ENCODE assay signal across 9 cellular contexts in the genomic region with DNA sequence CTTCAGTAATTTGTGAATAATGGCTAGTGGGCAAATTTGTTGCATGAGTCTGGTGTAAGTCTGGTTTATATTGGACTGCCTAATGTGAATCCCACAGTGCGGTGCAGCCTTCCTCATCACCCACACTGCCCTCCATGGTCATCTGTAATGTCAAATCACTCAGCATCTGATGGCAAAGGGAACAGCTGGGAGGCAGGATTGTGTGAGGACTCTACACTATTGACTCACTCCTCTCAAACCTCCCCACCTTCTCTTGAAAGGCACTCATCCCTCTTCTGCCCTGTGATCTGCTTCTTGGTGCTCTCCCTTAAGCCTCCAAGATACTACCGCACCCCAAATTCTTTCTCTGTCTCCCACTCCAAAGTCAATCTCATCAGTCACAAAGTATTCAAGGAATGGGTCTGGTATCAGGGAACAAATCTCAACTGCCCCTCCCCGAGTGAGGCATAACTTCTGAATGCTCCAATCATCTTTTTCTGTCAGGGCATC.
DNase-seq lines count a peak whose midpoint lies in the region; ATAC-seq, FAIRE-seq and TF ChIP-seq lines count a peak whose summit lies in the region.
"Had no signal": no experiment of that assay in that cellular context is flagged by ENCODE, and none has a peak within 500 bp of the region (broad histone marks: within the 10 kb centered on the region; RNA-seq: fewer than 3 reads in every experiment).

No MANE protein-coding gene starts in this region.

- no peaks in the 10 kb centered on the region for H3K36me3 ChIP-seq in breast epithelium
- H3K36me3 ChIP-seq in PC-3 (ENCODE audit: low read depth, low read length), result no peaks in the 10 kb centered on the region
- H3K36me3 ChIP-seq in cardiac muscle cell, result no peaks in the 10 kb centered on the region

- no peaks in the 10 kb centered on the region for H3K9me2 ChIP-seq in PC-3 (replicated peaks; ENCODE audit: low read length)

- H3K4me3 ChIP-seq in breast epithelium (no peak overlapping the region), PC-3 (ENCODE audit: low read length) (no peak overlapping the region), cardiac muscle cell (no peak overlapping the region)

- BruUV-seq in MCF 10A (replicated peaks; lab: Mats Ljungman, UMichigan) (no TSS peak), PC-3 (replicated peaks; lab: Mats Ljungman, UMichigan) (TSS peak; percentile 62)

- peak; percentile 33 for DNase-seq in MCF 10A (ENCODE audit: unreplicated experiment)
- no peak for DNase-seq in breast epithelium (ENCODE audit: low spot score in 2 of 2)
- DNase-seq in PC-3, result peak; percentile 59
- peak in 1 of 2 donors; percentile 16 for DNase-seq in cardiac muscle cell (ENCODE audit: low read depth in 1 of 2, low spot score in 1 of 2)
- peak; percentile 41 for DNase-seq in urothelium cell line (ENCODE audit: low spot score)
- DNase-seq in activated CD4-positive, CD25-positive, alpha-beta regulatory T cell treated with anti-CD3 and anti-CD28 coated beads, Interleukin-2, amount 50 U/mL, for 72 hours, result no peak
- no peak for DNase-seq in CD1c-positive myeloid dendritic cell (ENCODE audit: extremely low spot score)
- DNase-seq: effector memory CD8-positive, alpha-beta T cell had no signal

- no peaks in the 10 kb centered on the region for H3K9me3 Mint-ChIP-seq in MCF 10A (ENCODE audit: unreplicated experiment)
- H3K9me3 Mint-ChIP-seq: effector memory CD8-positive, alpha-beta T cell had no signal

- no peaks in the 10 kb centered on the region for H4K20me1 ChIP-seq in PC-3 (ENCODE audit: low read length)

- intact Hi-C loops in MCF 10A (cut with micrococcal nuclease), result loop anchor here (5.0 kb wide), 1 partner anchor 33 kb away; no protein-coding TSS in a partner anchor
- intact Hi-C loops in breast epithelium (cut with DNase I; ENCODE audit: low total_unique reads), result no loop called here
- intact Hi-C loops in PC-3 (cut with micrococcal nuclease), result loop anchor here (5.0 kb wide), 1 partner anchor 33 kb away; no protein-coding TSS in a partner anchor

- CTCF ChIA-PET in MCF 10A (lab: Yijun Ruan, JAX) (interaction anchor here (0.8 to 1.8 kb wide), 2 partner anchors 11 to 43 kb away, joined by 3 to 5 read pairs; no protein-coding TSS in a partner anchor), PC-3 (lab: Charles Lee) (no interaction called here)

- no peak overlapping the region for H2AFZ ChIP-seq in PC-3 (ENCODE audit: low read length)

- H3K4me1 Mint-ChIP-seq in MCF 10A (ENCODE audit: insufficient read depth, unreplicated experiment), result peaks cover 18% of the 10 kb centered on the region

- no peaks in the 10 kb centered on the region for H3K27me3 Mint-ChIP-seq in MCF 10A (ENCODE audit: insufficient read depth, unreplicated experiment)
- H3K27me3 Mint-ChIP-seq: effector memory CD8-positive, alpha-beta T cell had no signal

- H3K79me2 ChIP-seq in PC-3 (ENCODE audit: low read length), result peaks cover 52% of the 10 kb centered on the region

- H3K9ac ChIP-seq in PC-3 (ENCODE audit: low read length), result no peak overlapping the region

- H3F3A ChIP-seq in PC-3 (ENCODE audit: low read length, unreplicated experiment), result no peaks in the 10 kb centered on the region

- TF ChIP-seq POLR2A in breast epithelium (IDR thresholded peaks at IDR 0.05), result no peak

- FAIRE-seq in urothelium cell line (lab: Jason Lieb, UNC), result peak; percentile 65

- POLR2A ChIA-PET in MCF 10A (lab: Yijun Ruan, JAX) (interaction anchor here (0.7 to 2.4 kb wide), 3 partner anchors 32 to 52 kb away, joined by 3 to 13 read pairs (median 4); no protein-coding TSS in a partner anchor), PC-3 (lab: Charles Lee; ENCODE audit: unreplicated experiment) (no interaction called here)

- H3K9me3 ChIP-seq in breast epithelium, result no peaks in the 10 kb centered on the region
- H3K9me3 ChIP-seq in PC-3 (ENCODE audit: low read length), result no peaks in the 10 kb centered on the region
- H3K9me3 ChIP-seq in cardiac muscle cell (ENCODE audit: low read depth), result no peaks in the 10 kb centered on the region

- no peaks in the 10 kb centered on the region for H3K36me3 Mint-ChIP-seq in MCF 10A (ENCODE audit: insufficient read depth, unreplicated experiment)

- H3K4me2 ChIP-seq in PC-3 (ENCODE audit: low read length), result no peak overlapping the region

- no peak for TF ChIP-seq CTCF in MCF 10A (IDR thresholded peaks at IDR 0.05; ENCODE audit: unreplicated experiment)
- no peak for TF ChIP-seq CTCF in breast epithelium (IDR thresholded peaks at IDR 0.05)
- TF ChIP-seq CTCF in PC-3 (conservative IDR thresholded peaks at IDR 0.05; ENCODE audit: low read depth, low read length), result no peak
- TF ChIP-seq CTCF in cardiac muscle cell (IDR thresholded peaks at IDR 0.05; ENCODE audit: low read depth, low read length), result no peak

- no peak overlapping the region for H3K4me3 Mint-ChIP-seq in MCF 10A (ENCODE audit: unreplicated experiment)
- H3K4me3 Mint-ChIP-seq: effector memory CD8-positive, alpha-beta T cell had no signal

- H3K27me3 ChIP-seq in breast epithelium (no peaks in the 10 kb centered on the region), PC-3 (ENCODE audit: low read length) (no peaks in the 10 kb centered on the region), cardiac muscle cell (no peaks in the 10 kb centered on the region)

- H3K27ac ChIP-seq in breast epithelium (peak overlapping the region in 1 of 2 donors; percentile 4), PC-3 (ENCODE audit: low read length) (no peak overlapping the region), cardiac muscle cell (peak overlapping the region; percentile 47)

- ATAC-seq in PC-3 (peak; percentile 69), GM18909 (IDR thresholded peaks at IDR 0.05; ENCODE audit: poor library complexity, unreplicated experiment) (no peak)
- ATAC-seq: effector memory CD8-positive, alpha-beta T cell had no signal

- H3K27ac Mint-ChIP-seq in MCF 10A (ENCODE audit: low read depth, unreplicated experiment), result peak overlapping the region; percentile 44
- H3K27ac Mint-ChIP-seq: effector memory CD8-positive, alpha-beta T cell had no signal

- H3K4me1 ChIP-seq in breast epithelium (no peaks in the 10 kb centered on the region), PC-3 (ENCODE audit: insufficient read depth, low read length) (peaks cover 40% of the 10 kb centered on the region), cardiac muscle cell (ENCODE audit: low read depth) (peaks cover 15% of the 10 kb centered on the region)

Comparison
In these comparisons a context has a peak if more than half of its experiments do, and no peak if none do; other contexts are left out.
1. DNase-seq: peak in MCF 10A (single experiment), PC-3 (single experiment) and urothelium cell line (single experiment); none in breast epithelium (0 of 2), activated CD4-positive, CD25-positive, alpha-beta regulatory T cell treated with anti-CD3 and anti-CD28 coated beads, Interleukin-2, amount 50 U/mL, for 72 hours (single experiment) and CD1c-positive myeloid dendritic cell (single experiment).